ENCODE assay signal across 13 cellular contexts in genomic region chr20:60921021-60921622, GRCh38.
A peak's percentile ranks its signal among the peaks of the same experiment; 100 is the strongest.
DNase-seq lines count a peak whose midpoint lies in the region; ATAC-seq and TF ChIP-seq lines count a peak whose summit lies in the region.
"Had no signal": no experiment of that assay in that cellular context is flagged by ENCODE, and none has a peak within 500 bp of the region (broad histone marks: within the 10 kb centered on the region; RNA-seq: fewer than 3 reads in every experiment).

No MANE protein-coding gene starts in this region.

- no TSS peak for BruUV-seq in PC-3 (replicated peaks; lab: Mats Ljungman, UMichigan)

- no peak overlapping the region for H3K27ac ChIP-seq in PC-3 (ENCODE audit: low read length)
- H3K27ac ChIP-seq: epithelial cell of prostate had no signal

- peaks cover 15% of the 10 kb centered on the region for H3K9me3 ChIP-seq in PC-3 (ENCODE audit: low read length)

- H3K9ac ChIP-seq in PC-3 (ENCODE audit: low read length): no peak overlapping the region

- ATAC-seq in GM21717 (IDR thresholded peaks at IDR 0.05; ENCODE audit: unreplicated experiment) (no peak), PC-3 (no peak)
- ATAC-seq: activated CD4-positive, CD25-positive, alpha-beta regulatory T cell treated with anti-CD3 and anti-CD28 coated beads, Interleukin-2, amount 50 U/mL, for 24 hours; GM12878; natural killer cell had no signal

- H3K27me3 ChIP-seq in PC-3 (ENCODE audit: low read length): no peaks in the 10 kb centered on the region

- intact Hi-C loops in PC-3 (cut with micrococcal nuclease): no loop called here

- peak; percentile 15 for DNase-seq in A172 (ENCODE audit: low spot score)
- peak; percentile 6 for DNase-seq in EH (ENCODE audit: low read depth)
- DNase-seq in RPMI7951 (ENCODE audit: low read depth): peak; percentile 52
- DNase-seq in kidney glomerular epithelial cell (lab: John Stamatoyannopoulos, UW): peak; percentile 16
- DNase-seq in cortex of kidney (lab: John Stamatoyannopoulos, UW): no peak
- no peak for DNase-seq in central memory CD4-positive, alpha-beta T cell
- DNase-seq in PC-3: no peak
- DNase-seq: natural killer cell, NCI-H2107 had no signal

- H3F3A ChIP-seq in PC-3 (ENCODE audit: low read length, unreplicated experiment): no peaks in the 10 kb centered on the region

- H4K20me1 ChIP-seq in PC-3 (ENCODE audit: low read length): no peaks in the 10 kb centered on the region

- CTCF ChIA-PET in PC-3 (lab: Charles Lee): no interaction called here

- no peak overlapping the region for H3K4me2 ChIP-seq in PC-3 (ENCODE audit: low read length)

- no peaks in the 10 kb centered on the region for H3K9me2 ChIP-seq in PC-3 (replicated peaks; ENCODE audit: low read length)

- no peaks in the 10 kb centered on the region for H3K4me1 ChIP-seq in PC-3 (ENCODE audit: insufficient read depth, low read length)

- no peak for TF ChIP-seq CTCF in PC-3 (conservative IDR thresholded peaks at IDR 0.05; ENCODE audit: low read depth, low read length)

- H3K4me3 ChIP-seq in PC-3 (ENCODE audit: low read length): no peak overlapping the region
- H3K4me3 ChIP-seq: GM12878 had no signal

- POLR2A ChIA-PET in PC-3 (lab: Charles Lee; ENCODE audit: unreplicated experiment): no interaction called here

- H2AFZ ChIP-seq in PC-3 (ENCODE audit: low read length): no peak overlapping the region

- no peaks in the 10 kb centered on the region for H3K79me2 ChIP-seq in PC-3 (ENCODE audit: low read length)

- no peaks in the 10 kb centered on the region for H3K36me3 ChIP-seq in PC-3 (ENCODE audit: low read depth, low read length)

Comparison
In these comparisons a context has a peak if more than half of its experiments do, and no peak if none do; other contexts are left out.
1. DNase-seq: peak in A172 (single experiment), EH (single experiment), RPMI7951 (single experiment) and kidney glomerular epithelial cell (single experiment); none in cortex of kidney (single experiment), central memory CD4-positive, alpha-beta T cell (single experiment) and PC-3 (single experiment).